8 cellular contexts compared by ENCODE assay signal in genomic region chr1:50978852-50979781, GRCh38. TPM values are rescaled to one million over a fixed set of nuclear protein-coding genes. Genes with fewer than 3 reads are reported as not detected.
DNase-seq lines count a peak whose midpoint lies in the region; ATAC-seq, FAIRE-seq and TF ChIP-seq lines count a peak whose summit lies in the region.

No MANE protein-coding gene starts in this region.

- TF ChIP-seq POLR2A in testis (IDR thresholded peaks at IDR 0.05): no peak

- DNase-seq in activated naive CD4-positive, alpha-beta T cell treated with anti-CD3 and anti-CD28 coated beads for 36 hours: no peak
- DNase-seq in activated naive CD4-positive, alpha-beta T cell (lab: John Stamatoyannopoulos, UW): no peak
- DNase-seq in NCI-H345 treated with DMSO at 0.1 percent for 48 hours (lab: John Stamatoyannopoulos, UW; ENCODE audit: unreplicated experiment) (peak; percentile 75), ascending aorta (ENCODE audit: low spot score in 2 of 2) (no peak), kidney (no peak), testis (peak; percentile 25)
- no peak for DNase-seq in NK-92 treated with Interleukin-12 subunit alpha and Interleukin-12 subunit beta, amount 100 ng/mL, for 24 hours (lab: John Stamatoyannopoulos, UW)

- peaks cover 18% of the 10 kb centered on the region for H3K4me1 Mint-ChIP-seq in activated naive CD4-positive, alpha-beta T cell treated with anti-CD3 and anti-CD28 coated beads for 36 hours (ENCODE audit: low read depth)

- 13 to 15% methylated on average over 10 of the region's 10 CpGs for WGBS in testis, 2 donors

- H3K27ac ChIP-seq in ascending aorta (peak overlapping the region; percentile 92), kidney (ENCODE audit: low read depth in 2 of 2, low read length in 2 of 2) (peak overlapping the region; percentile 65 to 92), testis (peak overlapping the region; percentile 95 to 97)

- no peak overlapping the region for H3K27ac Mint-ChIP-seq in activated naive CD4-positive, alpha-beta T cell treated with anti-CD3 and anti-CD28 coated beads for 36 hours

- H3K27me3 ChIP-seq in ascending aorta: no peaks in the 10 kb centered on the region
- H3K27me3 ChIP-seq in testis: no peaks in the 10 kb centered on the region

- no peaks in the 10 kb centered on the region for H3K9me3 ChIP-seq in ascending aorta
- H3K9me3 ChIP-seq in kidney (ENCODE audit: control insufficient read depth in 1 of 2, low read length in 2 of 2): no peaks in the 10 kb centered on the region
- no peaks in the 10 kb centered on the region for H3K9me3 ChIP-seq in testis

- no peak for FAIRE-seq in kidney (lab: Jason Lieb, UNC)

- H3K36me3 ChIP-seq in ascending aorta (no peaks in the 10 kb centered on the region), kidney (ENCODE audit: control insufficient read depth in 1 of 2, insufficient read depth in 2 of 2, low read length in 2 of 2) (no peaks in the 10 kb centered on the region), testis (ENCODE audit: low read depth, missing control alignments) (no peaks in the 10 kb centered on the region)

- peak overlapping the region; percentile 51 to 75 for H3K9ac ChIP-seq in kidney (ENCODE audit: low read length in 2 of 2)

- CTCF ChIA-PET in activated naive CD4-positive, alpha-beta T cell treated with anti-CD3 and anti-CD28 coated beads for 36 hours (lab: Charles Lee): interaction anchor here (1.0 to 1.1 kb wide), 2 partner anchors 9 to 25 kb away, joined by 4 to 5 read pairs; partner anchors contain the start of gene CDKN2C

- no peaks in the 10 kb centered on the region for H3K9me3 Mint-ChIP-seq in activated naive CD4-positive, alpha-beta T cell treated with anti-CD3 and anti-CD28 coated beads for 36 hours

- peak overlapping the region; percentile 79 to 87 for H3K4me3 ChIP-seq in ascending aorta
- peak overlapping the region; percentile 59 to 72 for H3K4me3 ChIP-seq in kidney (ENCODE audit: low read length in 2 of 2)
- H3K4me3 ChIP-seq in testis: peak overlapping the region; percentile 69 to 85

- TF ChIP-seq CTCF in ascending aorta (IDR thresholded peaks at IDR 0.05): no peak
- TF ChIP-seq CTCF in kidney (IDR thresholded peaks at IDR 0.05; ENCODE audit: borderline replicate concordance, extremely low read depth, insufficient read depth): no peak
- TF ChIP-seq CTCF in testis (IDR thresholded peaks at IDR 0.05): no peak

- no peak for ATAC-seq in GM18907 (IDR thresholded peaks at IDR 0.05; ENCODE audit: unreplicated experiment)

- peaks cover 2% of the 10 kb centered on the region for H3K36me3 Mint-ChIP-seq in activated naive CD4-positive, alpha-beta T cell treated with anti-CD3 and anti-CD28 coated beads for 36 hours (ENCODE audit: low read depth)

- peaks cover 35% of the 10 kb centered on the region for H3K27me3 Mint-ChIP-seq in activated naive CD4-positive, alpha-beta T cell treated with anti-CD3 and anti-CD28 coated beads for 36 hours (ENCODE audit: low read depth)

- peak overlapping the region; percentile 62 for H3K4me3 Mint-ChIP-seq in activated naive CD4-positive, alpha-beta T cell treated with anti-CD3 and anti-CD28 coated beads for 36 hours

- no peaks in the 10 kb centered on the region for H3K4me1 ChIP-seq in ascending aorta
- H3K4me1 ChIP-seq in kidney (ENCODE audit: control insufficient read depth in 1 of 2, insufficient read depth in 1 of 2, low read depth in 1 of 2, low read length in 2 of 2): peaks cover 3 to 7% of the 10 kb centered on the region in 2 donors
- H3K4me1 ChIP-seq in testis: no peaks in the 10 kb centered on the region

- intact Hi-C loops in activated naive CD4-positive, alpha-beta T cell treated with anti-CD3 and anti-CD28 coated beads for 36 hours (cut with micrococcal nuclease): loop anchor here (5.0 kb wide), 2 partner anchors 107 to 208 kb away; no protein-coding TSS in a partner anchor
- intact Hi-C loops in ascending aorta (cut with DNase I) (loop anchor here (1.0 kb wide), 1 partner anchor 10 kb away; no protein-coding TSS in a partner anchor), kidney (cut with DNase I) (no loop called here), testis (cut with DNase I; ENCODE audit: low total_unique reads) (no loop called here)

RNA-seq across cellular contexts. Expression of gene CDKN2C, which starts 9.1 kb away (rescaled TPM):
- total RNA-seq in activated naive CD4-positive, alpha-beta T cell treated with anti-CD3 and anti-CD28 coated beads for 36 hours: 10 to 100 TPM; 13.5 to 14.4 TPM
- 2.4 TPM for total RNA-seq in ascending aorta
- 12.5 TPM for total RNA-seq in kidney
- 16.6 TPM for polyA plus RNA-seq in kidney (ENCODE audit: insufficient read depth, low read depth, low replicate concordance)
- total RNA-seq in testis: 1 to 10 TPM; 7.4 to 9.5 TPM
- 8.8 TPM for polyA plus RNA-seq in testis (ENCODE audit: insufficient read depth, low read depth, low replicate concordance)

RNA-seq across cellular contexts. Expression of gene FAF1, which starts 19.1 kb away (rescaled TPM):
- total RNA-seq in activated naive CD4-positive, alpha-beta T cell treated with anti-CD3 and anti-CD28 coated beads for 36 hours: 10 to 100 TPM; 87.9 to 90.1 TPM
- total RNA-seq in ascending aorta: 16.4 TPM
- total RNA-seq in kidney: 72.8 TPM
- polyA plus RNA-seq in kidney (ENCODE audit: insufficient read depth, low read depth, low replicate concordance): 50.1 TPM
- 10 to 100 TPM; 46.5 to 61.6 TPM for total RNA-seq in testis
- polyA plus RNA-seq in testis (ENCODE audit: insufficient read depth, low read depth, low replicate concordance): 236 TPM

Comparison
In these comparisons a context has a peak if more than half of its experiments do, and no peak if none do; other contexts are left out.
1. DNase-seq: peak in NCI-H345 treated with DMSO at 0.1 percent for 48 hours (single experiment) and testis (single experiment); none in activated naive CD4-positive, alpha-beta T cell treated with anti-CD3 and anti-CD28 coated beads for 36 hours (single experiment), activated naive CD4-positive, alpha-beta T cell (0 of 4), ascending aorta (0 of 2), kidney (single experiment) and NK-92 treated with Interleukin-12 subunit alpha and Interleukin-12 subunit beta, amount 100 ng/mL, for 24 hours (single experiment).
2. intact Hi-C loops: an anchor here in activated naive CD4-positive, alpha-beta T cell treated with anti-CD3 and anti-CD28 coated beads for 36 hours (5.0 kb wide) and ascending aorta (1.0 kb wide); none called in kidney and testis.
3. Peak in every context shown above with its lines, with median percentiles within 50 percentile points of each other: H3K27ac ChIP-seq and H3K4me3 ChIP-seq.